In genomic region chr4:16116019-16116418, GRCh38 we compare ENCODE assay signal across 19 cellular contexts. TPM values are rescaled to one million over a fixed set of nuclear protein-coding genes. Genes with fewer than 3 reads are reported as not detected.
A peak's percentile ranks its signal among the peaks of the same experiment; 100 is the strongest.
DNase-seq lines count a peak whose midpoint lies in the region; ATAC-seq and TF ChIP-seq lines count a peak whose summit lies in the region.
"Had no signal": no experiment of that assay in that cellular context is flagged by ENCODE, and none has a peak within 500 bp of the region (broad histone marks: within the 10 kb centered on the region; RNA-seq: fewer than 3 reads in every experiment).

No MANE protein-coding gene starts in this region.

- H3K9me3 ChIP-seq in right cardiac atrium (ENCODE audit: control insufficient read depth, low read length) (no peaks in the 10 kb centered on the region), left ventricle myocardium inferior (replicated peaks) (no peaks in the 10 kb centered on the region), hepatocyte (ENCODE audit: low read depth) (no peaks in the 10 kb centered on the region), colonic mucosa (no peaks in the 10 kb centered on the region)
- H3K9me3 ChIP-seq: gastroesophageal sphincter had no signal

- intact Hi-C loops in Right ventricle myocardium inferior (cut with DNase I) (no loop called here), right cardiac atrium (cut with DNase I) (no loop called here), left ventricle myocardium inferior (cut with micrococcal nuclease) (no loop called here), colonic mucosa (cut with DNase I) (no loop called here)

- peak; percentile 45 for ATAC-seq in Right ventricle myocardium inferior
- ATAC-seq in right cardiac atrium, result no peak
- ATAC-seq: gastroesophageal sphincter had no signal

- H3K9me2 ChIP-seq in hepatocyte (replicated peaks; ENCODE audit: insufficient read depth), result no peaks in the 10 kb centered on the region

- TF ChIP-seq CTCF in left ventricle myocardium inferior (IDR thresholded peaks at IDR 0.05; ENCODE audit: borderline replicate concordance) (no peak), hepatocyte (IDR thresholded peaks at IDR 0.05; ENCODE audit: poor library complexity) (no peak), colonic mucosa (IDR thresholded peaks at IDR 0.05) (no peak)

- no peak overlapping the region for H3K4me2 ChIP-seq in hepatocyte

- H3K27ac ChIP-seq in right cardiac atrium (ENCODE audit: low read length), result no peak overlapping the region
- peak overlapping the region; percentile 47 for H3K27ac ChIP-seq in left ventricle myocardium inferior (replicated peaks)
- no peak overlapping the region for H3K27ac ChIP-seq in hepatocyte
- no peak overlapping the region for H3K27ac ChIP-seq in colonic mucosa
- H3K27ac ChIP-seq: C4-2B, gastroesophageal sphincter had no signal

- no peak for DNase-seq in Right ventricle myocardium inferior (ENCODE audit: missing footprints)
- DNase-seq in right cardiac atrium, result no peak
- peak; percentile 91 for DNase-seq in NCI-H748 (lab: John Stamatoyannopoulos, UW; ENCODE audit: unreplicated experiment)
- no peak for DNase-seq in left ventricle myocardium inferior
- no peak for DNase-seq in hepatocyte (ENCODE audit: low spot score)
- no peak for DNase-seq in middle frontal gyrus (ENCODE audit: extremely low spot score, low spot score)
- DNase-seq in colonic mucosa, result no peak
- DNase-seq: activated CD4-positive, alpha-beta T cell treated with anti-CD3 and anti-CD28 coated beads, Interleukin-2, amount 50 U/mL, for 1 hour; activated CD8-positive, alpha-beta memory T cell treated with anti-CD3 and anti-CD28 coated beads, Interleukin-2, amount 50 U/mL, for 4 hours; effector CD4-positive, alpha-beta T cell; IMR-90; kidney; NK-92 treated with Interleukin-12 subunit alpha and Interleukin-12 subunit beta, amount 100 ng/mL, for 24 hours; occipital lobe; retina; trophoblast cell had no signal

- H3K27me3 ChIP-seq in right cardiac atrium (ENCODE audit: control insufficient read depth, insufficient read depth) (no peaks in the 10 kb centered on the region), left ventricle myocardium inferior (ENCODE audit: low read depth) (no peaks in the 10 kb centered on the region), hepatocyte (no peaks in the 10 kb centered on the region), colonic mucosa (no peaks in the 10 kb centered on the region)
- H3K27me3 ChIP-seq: gastroesophageal sphincter had no signal

- no peak overlapping the region for H3K9ac ChIP-seq in colonic mucosa (ENCODE audit: low read depth in 2 of 2, low read length in 2 of 2)

- 72% methylated on average over 7 of the region's 7 CpGs for WGBS in right cardiac atrium
- 89% methylated on average over 7 of the region's 7 CpGs for WGBS in hepatocyte (ENCODE audit: low lambda C conversion rate, missing lambda C conversion rate)

- H3K4me1 ChIP-seq in right cardiac atrium (ENCODE audit: control insufficient read depth, insufficient read depth, low read length), result peaks cover 4% of the 10 kb centered on the region
- peaks cover 37% of the 10 kb centered on the region for H3K4me1 ChIP-seq in left ventricle myocardium inferior
- no peaks in the 10 kb centered on the region for H3K4me1 ChIP-seq in hepatocyte (ENCODE audit: insufficient read depth)
- no peaks in the 10 kb centered on the region for H3K4me1 ChIP-seq in colonic mucosa
- H3K4me1 ChIP-seq: gastroesophageal sphincter had no signal

- no peaks in the 10 kb centered on the region for H3K36me3 ChIP-seq in left ventricle myocardium inferior
- H3K36me3 ChIP-seq in hepatocyte (replicated peaks; ENCODE audit: insufficient read depth, low read depth), result no peaks in the 10 kb centered on the region
- H3K36me3 ChIP-seq in colonic mucosa, result no peaks in the 10 kb centered on the region
- H3K36me3 ChIP-seq: gastroesophageal sphincter had no signal

- no peaks in the 10 kb centered on the region for H4K20me1 ChIP-seq in hepatocyte (ENCODE audit: insufficient read depth, poor library complexity, severe bottlenecking)

- H2AFZ ChIP-seq in hepatocyte, result no peak overlapping the region

- H3K4me3 ChIP-seq in right cardiac atrium (ENCODE audit: low read length) (no peak overlapping the region), left ventricle myocardium inferior (no peak overlapping the region), hepatocyte (no peak overlapping the region), colonic mucosa (no peak overlapping the region)
- H3K4me3 ChIP-seq: gastroesophageal sphincter had no signal

- no peaks in the 10 kb centered on the region for H3K79me2 ChIP-seq in hepatocyte

RNA-seq across cellular contexts. Expression of gene PROM1, which starts 32.2 kb away (rescaled TPM):
- total RNA-seq in Right ventricle myocardium inferior (3.5 TPM), right cardiac atrium (10 to 100 TPM in 1 of 4 donors, 1 to 10 TPM in 3; 5.4 to 12.3 (median 7.3) TPM), left ventricle myocardium inferior (2.9 TPM), hepatocyte (28.8 and 30.8 TPM in 2 replicates), colonic mucosa (10 to 100 TPM; 34.3 to 63.9 TPM)
- polyA plus RNA-seq in right cardiac atrium (3.2 TPM), hepatocyte (14.3 and 17.8 TPM in 2 replicates)
- total RNA-seq: IMR-90, myocyte had no signal
- polyA plus RNA-seq: IMR-90 had no signal
